18 cellular contexts compared by ENCODE assay signal in genomic region chr7:2941201-2941859, GRCh38.
A peak's percentile ranks its signal among the peaks of the same experiment; 100 is the strongest.
DNase-seq lines count a peak whose midpoint lies in the region; ATAC-seq, FAIRE-seq and TF ChIP-seq lines count a peak whose summit lies in the region.
"Had no signal": no experiment of that assay in that cellular context is flagged by ENCODE, and none has a peak within 500 bp of the region (broad histone marks: within the 10 kb centered on the region; RNA-seq: fewer than 3 reads in every experiment).

No MANE protein-coding gene starts in this region.

- peak; percentile 68 for FAIRE-seq in urothelium cell line (lab: Jason Lieb, UNC)
- FAIRE-seq: astrocyte, keratinocyte had no signal

- H3K9me3 Mint-ChIP-seq in natural killer cell: no peaks in the 10 kb centered on the region
- no peaks in the 10 kb centered on the region for H3K9me3 Mint-ChIP-seq in natural killer cell treated with Interleukin-12 subunit alpha and Interleukin-12 subunit beta and Interleukin-15 and Interleukin-18, amount 100 ng/mL, for 72 hours
- no peaks in the 10 kb centered on the region for H3K9me3 Mint-ChIP-seq in Calu3 (ENCODE audit: low read depth, unreplicated experiment)
- H3K9me3 Mint-ChIP-seq: stimulated activated naive CD8-positive, alpha-beta T cell treated with anti-CD3 and anti-CD28 coated beads, Interleukin-15, Interleukin-2, amounts not matched to agents 100 ng/mL and 50 ng/mL, for 24 hours had no signal

- H3K36me3 Mint-ChIP-seq in natural killer cell: peaks cover 21% of the 10 kb centered on the region
- peaks cover 28% of the 10 kb centered on the region for H3K36me3 Mint-ChIP-seq in natural killer cell treated with Interleukin-12 subunit alpha and Interleukin-12 subunit beta and Interleukin-15 and Interleukin-18, amount 100 ng/mL, for 72 hours
- H3K36me3 Mint-ChIP-seq in Calu3 (ENCODE audit: insufficient read depth, unreplicated experiment): peaks cover 15% of the 10 kb centered on the region

- H3K27ac Mint-ChIP-seq in natural killer cell (peak overlapping the region; percentile 26 to 76), Calu3 (ENCODE audit: unreplicated experiment) (no peak overlapping the region)
- H3K27ac Mint-ChIP-seq in natural killer cell treated with Interleukin-12 subunit alpha and Interleukin-12 subunit beta and Interleukin-15 and Interleukin-18, amount 100 ng/mL, for 72 hours: peak overlapping the region in 1 of 2 donors; percentile 88

- intact Hi-C loops in natural killer cell (cut with micrococcal nuclease): no loop called here
- intact Hi-C loops in left ventricle myocardium superior (cut with micrococcal nuclease): no loop called here
- intact Hi-C loops in Calu3 (cut with micrococcal nuclease; ENCODE audit: unreplicated experiment): no loop called here

- no peaks in the 10 kb centered on the region for H3K27me3 Mint-ChIP-seq in natural killer cell (ENCODE audit: low read depth in 2 of 2)
- no peaks in the 10 kb centered on the region for H3K27me3 Mint-ChIP-seq in natural killer cell treated with Interleukin-12 subunit alpha and Interleukin-12 subunit beta and Interleukin-15 and Interleukin-18, amount 100 ng/mL, for 72 hours
- H3K27me3 Mint-ChIP-seq in Calu3 (ENCODE audit: unreplicated experiment): no peaks in the 10 kb centered on the region
- H3K27me3 Mint-ChIP-seq: stimulated activated naive CD8-positive, alpha-beta T cell treated with anti-CD3 and anti-CD28 coated beads, Interleukin-15, Interleukin-2, amounts not matched to agents 100 ng/mL and 50 ng/mL, for 24 hours had no signal

- DNase-seq in natural killer cell: no peak
- DNase-seq in natural killer cell treated with Interleukin-12 subunit alpha and Interleukin-12 subunit beta and Interleukin-15 and Interleukin-18, amount 100 ng/mL, for 72 hours (ENCODE audit: low spot score): no peak
- peak; percentile 29 for DNase-seq in NOMO-1 treated with dmso at 0.1 percent for 144 hours (lab: John Stamatoyannopoulos, UW; ENCODE audit: unreplicated experiment)
- DNase-seq in islet precursor cell: peak; percentile 25
- DNase-seq in urothelium cell line (ENCODE audit: low spot score): no peak
- DNase-seq in left ventricle myocardium superior: no peak
- no peak for DNase-seq in Calu3
- DNase-seq: activated CD4-positive, CD25-positive, alpha-beta regulatory T cell; cortex of kidney; Karpas-422; NCI-H187 treated with DMSO at 0.1 percent for 48 hours; NCI-H526; spleen had no signal

- CTCF ChIA-PET in Calu3 (lab: Charles Lee): interaction anchor here (0.5 to 0.9 kb wide), 5 partner anchors 16 to 151 kb away, joined by 3 to 12 read pairs (median 3); no protein-coding TSS in a partner anchor

- BruUV-seq in Calu3 (replicated peaks; lab: Mats Ljungman, UMichigan): no TSS peak

- H3K4me1 Mint-ChIP-seq in natural killer cell (peaks cover 14 to 28% of the 10 kb centered on the region in 2 donors), Calu3 (ENCODE audit: low read depth, unreplicated experiment) (no peaks in the 10 kb centered on the region)
- peaks cover 34 to 56% of the 10 kb centered on the region in 2 donors for H3K4me1 Mint-ChIP-seq in natural killer cell treated with Interleukin-12 subunit alpha and Interleukin-12 subunit beta and Interleukin-15 and Interleukin-18, amount 100 ng/mL, for 72 hours (ENCODE audit: low read depth in 2 of 2)

- TF ChIP-seq CTCF in natural killer cell (IDR thresholded peaks at IDR 0.05) (no peak), Calu3 (IDR thresholded peaks at IDR 0.05; ENCODE audit: unreplicated experiment) (no peak)

- ATAC-seq in natural killer cell (no peak), left ventricle myocardium superior (no peak), HG02970 (IDR thresholded peaks at IDR 0.05; ENCODE audit: low FRiP score, unreplicated experiment) (no peak)
- ATAC-seq in natural killer cell treated with Interleukin-12 subunit alpha and Interleukin-12 subunit beta and Interleukin-15 and Interleukin-18, amount 100 ng/mL, for 72 hours: no peak
- ATAC-seq: esophagus mucosa had no signal

- H3K4me3 Mint-ChIP-seq in natural killer cell (no peak overlapping the region), Calu3 (ENCODE audit: low read depth, unreplicated experiment) (no peak overlapping the region)
- H3K4me3 Mint-ChIP-seq in natural killer cell treated with Interleukin-12 subunit alpha and Interleukin-12 subunit beta and Interleukin-15 and Interleukin-18, amount 100 ng/mL, for 72 hours: no peak overlapping the region
- H3K4me3 Mint-ChIP-seq: stimulated activated naive CD8-positive, alpha-beta T cell treated with anti-CD3 and anti-CD28 coated beads, Interleukin-15, Interleukin-2, amounts not matched to agents 100 ng/mL and 50 ng/mL, for 24 hours had no signal

Comparison
In these comparisons a context has a peak if more than half of its experiments do, and no peak if none do; other contexts are left out.
1. DNase-seq: peak in NOMO-1 treated with dmso at 0.1 percent for 144 hours (single experiment) and islet precursor cell (single experiment); none in natural killer cell (single experiment), natural killer cell treated with Interleukin-12 subunit alpha and Interleukin-12 subunit beta and Interleukin-15 and Interleukin-18, amount 100 ng/mL, for 72 hours (single experiment), urothelium cell line (single experiment), left ventricle myocardium superior (single experiment) and Calu3 (single experiment).